ENCODE assay signal across 8 cellular contexts in genomic region chr7:134514663-134515062, GRCh38.
DNase-seq lines count a peak whose midpoint lies in the region; ATAC-seq and TF ChIP-seq lines count a peak whose summit lies in the region.

No MANE protein-coding gene starts in this region.

- H3K27ac ChIP-seq in parathyroid adenoma = no peak overlapping the region

- H3K4me1 ChIP-seq in parathyroid adenoma = no peaks in the 10 kb centered on the region

- H3K4me2 ChIP-seq in parathyroid adenoma (ENCODE audit: low read length) = no peak overlapping the region

- no peak overlapping the region for H2AFZ ChIP-seq in parathyroid adenoma

- ATAC-seq in HG02970 (IDR thresholded peaks at IDR 0.05; ENCODE audit: low FRiP score, unreplicated experiment) (peak; percentile 71), GM21619 (IDR thresholded peaks at IDR 0.05; ENCODE audit: unreplicated experiment) (no peak)

- H3K79me2 ChIP-seq in parathyroid adenoma = no peaks in the 10 kb centered on the region

- no peak overlapping the region for H3K9ac ChIP-seq in parathyroid adenoma

- no peaks in the 10 kb centered on the region for H3K9me3 ChIP-seq in parathyroid adenoma (ENCODE audit: control insufficient read depth, low read length)

- no peaks in the 10 kb centered on the region for H3K36me3 ChIP-seq in parathyroid adenoma (ENCODE audit: control insufficient read depth, insufficient read depth, low read length)

- H3K4me3 ChIP-seq in WI38 (ENCODE audit: low read depth, low read length) (no peak overlapping the region), parathyroid adenoma (ENCODE audit: low read depth, low read length) (no peak overlapping the region)

- TF ChIP-seq CTCF in WI38 (IDR thresholded peaks at IDR 0.05; ENCODE audit: low read depth, low read length) (peak; percentile 70), parathyroid adenoma (IDR thresholded peaks at IDR 0.05) (peak; percentile 91)

- peak; percentile 44 for DNase-seq in stimulated activated CD4-positive, alpha-beta T cell treated with anti-CD3 and anti-CD28 coated beads, Interleukin-4, amount 100 ng/mL, for 24 hours
- no peak for DNase-seq in stimulated activated CD4-positive, alpha-beta T cell treated with anti-CD3 and anti-CD28 coated beads, Interleukin-4, amount 100 ng/mL, for 4 hours
- peak; percentile 15 for DNase-seq in NCI-H2196 treated with DMSO at 0.1 percent for 48 hours (lab: John Stamatoyannopoulos, UW; ENCODE audit: unreplicated experiment)
- peak; percentile 72 for DNase-seq in globus pallidus (ENCODE audit: low spot score)

- H3K27me3 ChIP-seq in parathyroid adenoma (ENCODE audit: control insufficient read depth, insufficient read depth, low read length) = no peaks in the 10 kb centered on the region

Comparison
In these comparisons a context has a peak if more than half of its experiments do, and no peak if none do; other contexts are left out.
1. DNase-seq: peak in stimulated activated CD4-positive, alpha-beta T cell treated with anti-CD3 and anti-CD28 coated beads, Interleukin-4, amount 100 ng/mL, for 24 hours (single experiment), NCI-H2196 treated with DMSO at 0.1 percent for 48 hours (single experiment) and globus pallidus (single experiment); none in stimulated activated CD4-positive, alpha-beta T cell treated with anti-CD3 and anti-CD28 coated beads, Interleukin-4, amount 100 ng/mL, for 4 hours (0 of 2).